In the genomic region with DNA sequence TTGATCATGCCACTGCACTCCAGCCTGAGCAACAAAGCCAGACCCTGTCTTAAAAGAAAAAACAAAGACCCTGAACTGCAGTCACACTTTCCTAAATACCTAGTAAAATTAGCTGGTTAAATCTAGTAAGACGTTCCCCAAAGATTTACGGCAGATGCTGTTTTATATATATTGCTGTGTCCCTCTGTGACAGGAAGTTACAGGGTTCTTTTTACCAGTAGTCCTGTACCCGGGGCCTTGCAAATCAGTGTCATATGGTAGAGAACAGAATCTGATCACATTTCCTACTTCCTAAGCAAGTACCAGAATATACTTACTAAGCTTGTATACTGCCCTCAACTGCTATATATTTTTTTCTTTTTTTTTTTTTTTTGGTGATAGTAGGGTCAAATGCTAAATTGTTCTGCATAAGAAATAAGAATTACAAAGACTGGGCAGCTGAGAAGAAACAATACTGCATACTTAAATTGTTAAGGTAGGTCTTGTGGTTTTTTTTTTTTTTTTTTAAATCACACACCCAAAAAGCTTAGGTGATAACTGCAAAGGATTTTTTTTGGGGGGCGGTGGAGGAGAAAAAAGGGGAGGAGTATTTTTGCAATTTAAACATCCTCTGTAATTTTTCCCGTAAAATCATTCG, we compare ENCODE assay signal across 14 cellular contexts. TPM values are rescaled to one million over a fixed set of nuclear protein-coding genes. Genes with fewer than 3 reads are reported as not detected.
DNase-seq lines count a peak whose midpoint lies in the region; ATAC-seq, FAIRE-seq and TF ChIP-seq lines count a peak whose summit lies in the region.
"Had no signal": no experiment of that assay in that cellular context is flagged by ENCODE, and none has a peak within 500 bp of the region (broad histone marks: within the 10 kb centered on the region; RNA-seq: fewer than 3 reads in every experiment).

No MANE protein-coding gene starts in this region.

- WGBS in hepatocyte (ENCODE audit: low lambda C conversion rate, missing lambda C conversion rate): 70% methylated on average over 6 of the region's 6 CpGs

- H2AFZ ChIP-seq in hepatocyte (no peak overlapping the region), PC-9 (no peak overlapping the region)

- H3K9me3 Mint-ChIP-seq in activated T-cell treated with anti-CD3 and anti-CD28 coated beads, Interleukin-2, amount 50 U/mL, for 72 hours: no peaks in the 10 kb centered on the region
- no peaks in the 10 kb centered on the region for H3K9me3 Mint-ChIP-seq in activated T-cell treated with anti-CD3 and anti-CD28 coated beads, Interleukin-2, amount 50 U/mL, for 4 hours
- no peaks in the 10 kb centered on the region for H3K9me3 Mint-ChIP-seq in T-helper 2 cell treated with Interferon-gamma antibody and Interleukin-4, amounts not matched to agents 5 μg/mL and 100 μg/mL, for 36 hours

- H3K9me3 ChIP-seq in hepatocyte (ENCODE audit: low read depth) (no peaks in the 10 kb centered on the region), tibial artery (no peaks in the 10 kb centered on the region), PC-9 (ENCODE audit: insufficient read depth, low read depth) (no peaks in the 10 kb centered on the region)

- peaks cover 72% of the 10 kb centered on the region for H3K4me1 ChIP-seq in hepatocyte (ENCODE audit: insufficient read depth)
- H3K4me1 ChIP-seq in tibial artery: peaks cover 0 to 51% (median 46%) of the 10 kb centered on the region in 4 donors
- H3K4me1 ChIP-seq in PC-9 (replicated peaks; ENCODE audit: insufficient read depth): peaks cover 35% of the 10 kb centered on the region

- TF ChIP-seq CTCF in hepatocyte (IDR thresholded peaks at IDR 0.05; ENCODE audit: poor library complexity) (no peak), tibial artery (IDR thresholded peaks at IDR 0.05) (no peak), PC-9 (conservative IDR thresholded peaks at IDR 0.05) (no peak)

- peak overlapping the region; percentile 75 for H3K27ac Mint-ChIP-seq in activated T-cell treated with anti-CD3 and anti-CD28 coated beads, Interleukin-2, amount 50 U/mL, for 72 hours
- peak overlapping the region; percentile 34 for H3K27ac Mint-ChIP-seq in T-helper 2 cell treated with Interferon-gamma antibody and Interleukin-4, amounts not matched to agents 5 μg/mL and 100 μg/mL, for 36 hours

- CTCF ChIA-PET in PC-9 (lab: Charles Lee): interaction anchor here (0.7 kb wide), 1 partner anchor 265 kb away, joined by 3 read pairs; no protein-coding TSS in a partner anchor

- no peak for DNase-seq in activated T-cell treated with anti-CD3 and anti-CD28 coated beads, Interleukin-2, amount 50 U/mL, for 72 hours
- no peak for DNase-seq in activated T-cell treated with anti-CD3 and anti-CD28 coated beads, Interleukin-2, amount 50 U/mL, for 4 hours
- DNase-seq in T-helper 2 cell treated with Interferon-gamma antibody and Interleukin-4, amounts not matched to agents 5 μg/mL and 100 μg/mL, for 36 hours (ENCODE audit: low spot score): no peak
- no peak for DNase-seq in hepatocyte (ENCODE audit: low spot score)
- DNase-seq in tibial artery: no peak
- DNase-seq in posterior cingulate gyrus: no peak
- DNase-seq in PC-9: no peak
- no peak for DNase-seq in frontal cortex (ENCODE audit: low spot score in 2 of 2)
- DNase-seq: activated CD4-positive, alpha-beta T cell treated with anti-CD3 and anti-CD28 coated beads, Interleukin-2, amount 50 U/mL, for 48 hours; amniotic stem cell; effector memory CD4-positive, alpha-beta T cell; NCI-H1930; SW 1271 had no signal

- H3K4me3 ChIP-seq in hepatocyte (no peak overlapping the region), tibial artery (no peak overlapping the region), PC-9 (no peak overlapping the region)

- H4K20me1 ChIP-seq in hepatocyte (ENCODE audit: insufficient read depth, poor library complexity, severe bottlenecking) (peaks cover 38% of the 10 kb centered on the region), PC-9 (ENCODE audit: insufficient read depth) (peaks cover 6% of the 10 kb centered on the region)

- H3K79me2 ChIP-seq in hepatocyte: peaks cover 19% of the 10 kb centered on the region
- H3K79me2 ChIP-seq in PC-9 (ENCODE audit: low read depth): peaks cover 40% of the 10 kb centered on the region

- peaks cover 59% of the 10 kb centered on the region for H3K4me1 Mint-ChIP-seq in activated T-cell treated with anti-CD3 and anti-CD28 coated beads, Interleukin-2, amount 50 U/mL, for 72 hours (ENCODE audit: low read depth)
- peaks cover 57% of the 10 kb centered on the region for H3K4me1 Mint-ChIP-seq in activated T-cell treated with anti-CD3 and anti-CD28 coated beads, Interleukin-2, amount 50 U/mL, for 4 hours (ENCODE audit: low read depth)
- peaks cover 50% of the 10 kb centered on the region for H3K4me1 Mint-ChIP-seq in T-helper 2 cell treated with Interferon-gamma antibody and Interleukin-4, amounts not matched to agents 5 μg/mL and 100 μg/mL, for 36 hours (ENCODE audit: low read depth)

- no TSS peak for BruUV-seq in PC-9 (replicated peaks; lab: Mats Ljungman, UMichigan)

- H3K4me3 Mint-ChIP-seq in activated T-cell treated with anti-CD3 and anti-CD28 coated beads, Interleukin-2, amount 50 U/mL, for 72 hours: peak overlapping the region in 1 of 2 donors; percentile 12
- no peak overlapping the region for H3K4me3 Mint-ChIP-seq in activated T-cell treated with anti-CD3 and anti-CD28 coated beads, Interleukin-2, amount 50 U/mL, for 4 hours
- H3K4me3 Mint-ChIP-seq in T-helper 2 cell treated with Interferon-gamma antibody and Interleukin-4, amounts not matched to agents 5 μg/mL and 100 μg/mL, for 36 hours: no peak overlapping the region

- POLR2A ChIA-PET in PC-9 (lab: Charles Lee; ENCODE audit: unreplicated experiment): no interaction called here

- H3K36me3 Mint-ChIP-seq in activated T-cell treated with anti-CD3 and anti-CD28 coated beads, Interleukin-2, amount 50 U/mL, for 72 hours (ENCODE audit: insufficient read depth in 2 of 2): peaks cover 0 to 4% of the 10 kb centered on the region in 2 donors
- H3K36me3 Mint-ChIP-seq in activated T-cell treated with anti-CD3 and anti-CD28 coated beads, Interleukin-2, amount 50 U/mL, for 4 hours (ENCODE audit: insufficient read depth): peaks cover 6% of the 10 kb centered on the region
- peaks cover 22% of the 10 kb centered on the region for H3K36me3 Mint-ChIP-seq in T-helper 2 cell treated with Interferon-gamma antibody and Interleukin-4, amounts not matched to agents 5 μg/mL and 100 μg/mL, for 36 hours (ENCODE audit: low read depth)

- H3K27me3 ChIP-seq in hepatocyte (no peaks in the 10 kb centered on the region), tibial artery (no peaks in the 10 kb centered on the region), PC-9 (ENCODE audit: insufficient read depth, low read depth) (no peaks in the 10 kb centered on the region)

- H3K27ac ChIP-seq in hepatocyte (peak overlapping the region; percentile 39), tibial artery (peak overlapping the region; percentile 14 to 90), PC-9 (no peak overlapping the region)

- H3F3A ChIP-seq in PC-9 (ENCODE audit: insufficient read depth, low read depth): peaks cover 62% of the 10 kb centered on the region

- no peaks in the 10 kb centered on the region for H3K9me2 ChIP-seq in hepatocyte (replicated peaks; ENCODE audit: insufficient read depth)
- H3K9me2 ChIP-seq in PC-9 (ENCODE audit: insufficient read depth): no peaks in the 10 kb centered on the region

- H3K4me2 ChIP-seq in hepatocyte (no peak overlapping the region), PC-9 (no peak overlapping the region)

- no peaks in the 10 kb centered on the region for H3K27me3 Mint-ChIP-seq in activated T-cell treated with anti-CD3 and anti-CD28 coated beads, Interleukin-2, amount 50 U/mL, for 72 hours (ENCODE audit: low read depth)
- H3K27me3 Mint-ChIP-seq in activated T-cell treated with anti-CD3 and anti-CD28 coated beads, Interleukin-2, amount 50 U/mL, for 4 hours (ENCODE audit: low read depth): no peaks in the 10 kb centered on the region
- H3K27me3 Mint-ChIP-seq in T-helper 2 cell treated with Interferon-gamma antibody and Interleukin-4, amounts not matched to agents 5 μg/mL and 100 μg/mL, for 36 hours (ENCODE audit: low read depth): no peaks in the 10 kb centered on the region

- intact Hi-C loops in tibial artery (cut with DNase I; ENCODE audit: low total_unique reads) (no loop called here), posterior cingulate gyrus (cut with DNase I) (loop anchor here (2.0 to 10.0 kb wide), 2 partner anchors 16 to 348 kb away; no protein-coding TSS in a partner anchor), PC-9 (cut with micrococcal nuclease; ENCODE audit: unreplicated experiment) (no loop called here)

- H3K36me3 ChIP-seq in hepatocyte (replicated peaks; ENCODE audit: insufficient read depth, low read depth) (no peaks in the 10 kb centered on the region), tibial artery (peaks cover 4 to 9% (median 8%) of the 10 kb centered on the region in 3 donors), PC-9 (ENCODE audit: low read depth) (peaks cover 17% of the 10 kb centered on the region)

- no peak for FAIRE-seq in frontal cortex (lab: Jason Lieb, UNC)
- FAIRE-seq: HepG2 had no signal

- ATAC-seq in activated T-cell treated with anti-CD3 and anti-CD28 coated beads, Interleukin-2, amount 50 U/mL, for 72 hours (replicated peaks in 1 of 2): no peak
- no peak for ATAC-seq in activated T-cell treated with anti-CD3 and anti-CD28 coated beads, Interleukin-2, amount 50 U/mL, for 4 hours
- ATAC-seq: HepG2 had no signal

RNA-seq across cellular contexts. Expression of gene KMT2E, which starts 27.3 kb away (rescaled TPM):
- 100 to 1,000 TPM in 1 of 2 donors, 10 to 100 TPM in 1; 96.4 to 112 TPM for total RNA-seq in activated T-cell treated with anti-CD3 and anti-CD28 coated beads, Interleukin-2, amount 50 U/mL, for 72 hours
- total RNA-seq in activated T-cell treated with anti-CD3 and anti-CD28 coated beads, Interleukin-2, amount 50 U/mL, for 4 hours: 10 to 100 TPM; 49.2 to 71.8 (median 67.4) TPM
- total RNA-seq in hepatocyte (65.8 and 69.7 TPM in 2 replicates), PC-9 (2021) (58.6 and 68.1 TPM in 2 replicates), frontal cortex (217 TPM)
- 70.8 and 80.7 TPM in 2 replicates for polyA plus RNA-seq in hepatocyte
